In the genomic region with DNA sequence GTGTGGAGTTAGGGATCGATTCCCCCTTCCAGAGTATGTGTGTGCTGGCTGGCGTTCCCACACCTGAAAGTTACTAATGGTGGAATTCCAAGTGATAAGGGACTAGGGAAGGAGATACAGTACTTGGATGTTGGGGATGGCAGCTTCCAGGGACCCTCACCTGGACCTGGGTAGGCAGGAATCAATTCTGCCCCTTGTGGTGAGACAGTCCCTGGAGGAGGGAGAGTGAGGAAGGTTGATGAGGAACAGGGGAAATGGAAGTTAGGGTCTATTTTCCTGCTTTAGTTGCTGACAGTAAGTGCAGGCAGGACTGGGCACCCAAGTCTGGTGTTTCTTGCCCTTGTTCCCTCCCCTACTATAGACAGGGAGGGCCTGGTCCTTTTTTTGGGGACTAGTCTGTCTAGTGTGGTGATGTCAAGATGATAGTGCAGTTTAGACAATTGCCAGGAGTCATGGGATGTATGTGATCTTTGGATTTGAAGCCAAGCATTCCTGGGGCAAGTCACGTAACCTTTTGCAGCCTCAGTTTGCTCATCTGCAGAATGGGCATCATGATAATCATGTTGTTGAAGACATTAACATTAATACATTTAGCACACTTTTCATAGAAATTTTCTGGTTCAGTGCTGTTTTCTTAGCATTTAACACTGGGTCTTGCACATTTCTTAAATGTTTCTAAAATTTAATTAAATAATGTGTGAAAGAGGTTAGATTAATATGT, we compare ENCODE assay signal across 23 cellular contexts. TPM values are rescaled to one million over a fixed set of nuclear protein-coding genes. Genes with fewer than 3 reads are reported as not detected.
DNase-seq lines count a peak whose midpoint lies in the region; ATAC-seq and TF ChIP-seq lines count a peak whose summit lies in the region.
"Had no signal": no experiment of that assay in that cellular context is flagged by ENCODE, and none has a peak within 500 bp of the region (broad histone marks: within the 10 kb centered on the region; RNA-seq: fewer than 3 reads in every experiment).

No MANE protein-coding gene starts in this region.

- H3K36me3 Mint-ChIP-seq in immature natural killer cell, result no peaks in the 10 kb centered on the region

- peak; percentile 58 for DNase-seq in 8988T
- DNase-seq in RWPE1 (ENCODE audit: low spot score), result no peak
- DNase-seq in esophagus squamous epithelium (lab: John Stamatoyannopoulos, UW), result no peak
- no peak for DNase-seq in SK-N-DZ (ENCODE audit: low spot score)
- DNase-seq in immature natural killer cell, result no peak
- no peak for DNase-seq in DMS 273 treated with DMSO at 0.1 percent for 48 hours (lab: John Stamatoyannopoulos, UW)
- DNase-seq: activated CD4-positive, alpha-beta T cell treated with anti-CD3 and anti-CD28 coated beads for 4 hours; activated CD8-positive, alpha-beta memory T cell treated with anti-CD3 and anti-CD28 coated beads, Interleukin-2, amount 50 U/mL, for 48 hours; activated naive CD4-positive, alpha-beta T cell treated with anti-CD3 and anti-CD28 coated beads, Interleukin-2, amount 50 U/mL, for 16 hours; caudate nucleus; DMS79; effector memory CD8-positive, alpha-beta T cell; Karpas-422; mesenchymal stem cell; NCI-H1694 treated with DMSO at 0.1 percent for 48 hours; stimulated activated CD4-positive, alpha-beta T cell treated with anti-CD3 and anti-CD28 coated beads, Interleukin-2, amount 100 ng/mL, for 48 hours; tibial artery had no signal

- no peak for TF ChIP-seq POLR2A in esophagus squamous epithelium (IDR thresholded peaks at IDR 0.05)

- H3K4me1 Mint-ChIP-seq in immature natural killer cell, result peaks cover 7 to 9% of the 10 kb centered on the region in 2 donors

- H3K4me1 ChIP-seq in DOHH2 (ENCODE audit: control insufficient read depth, low read length) (peaks cover 12% of the 10 kb centered on the region), esophagus squamous epithelium (peaks cover 28 to 96% (median 60%) of the 10 kb centered on the region in 3 donors)

- H3K4me2 ChIP-seq in DOHH2 (ENCODE audit: low read length), result no peak overlapping the region

- peaks cover 9% of the 10 kb centered on the region for H4K20me1 ChIP-seq in DOHH2 (ENCODE audit: control insufficient read depth, insufficient read depth, low read depth, low read length)

- TF ChIP-seq CTCF in DOHH2 (IDR thresholded peaks at IDR 0.05; ENCODE audit: low read depth, low read length, poor library complexity, severe bottlenecking) (peak; percentile 48), RWPE1 (conservative IDR thresholded peaks at IDR 0.05; ENCODE audit: low read depth) (no peak), esophagus squamous epithelium (IDR thresholded peaks at IDR 0.05) (peak in 1 of 6 experiments; percentile 25)

- intact Hi-C loops in esophagus squamous epithelium (cut with DNase I), result no loop called here

- H3K27ac Mint-ChIP-seq in immature natural killer cell, result no peak overlapping the region
- H3K27ac Mint-ChIP-seq: B cell; nephron; T-helper 2 cell treated with Interferon-gamma antibody and Interleukin-4, amounts not matched to agents 5 μg/mL and 100 μg/mL, for 36 hours had no signal

- WGBS in esophagus squamous epithelium, 2 donors, result 49 to 67% methylated on average over 2 of the region's 3 CpGs

- POLR2A ChIA-PET in RWPE1 (lab: Yijun Ruan, JAX; ENCODE audit: low non-redundant PET), result no interaction called here

- H3K9me2 ChIP-seq in DOHH2 (replicated peaks; ENCODE audit: control insufficient read depth, low read length), result no peaks in the 10 kb centered on the region

- H3K27ac ChIP-seq in DOHH2 (ENCODE audit: low read depth, low read length) (no peak overlapping the region), RWPE1 (peak overlapping the region; percentile 98), esophagus squamous epithelium (peak overlapping the region; percentile 90 to 96 (median 94))
- H3K27ac ChIP-seq: gastroesophageal sphincter, tibial artery had no signal

- H3K4me3 ChIP-seq in DOHH2 (ENCODE audit: low read length) (no peak overlapping the region), esophagus squamous epithelium (peak overlapping the region in 3 of 4 donors; percentile 66 to 83 (median 73))
- H3K4me3 ChIP-seq: gastroesophageal sphincter, tibial artery had no signal

- CTCF ChIA-PET in RWPE1 (lab: Yijun Ruan, JAX), result interaction anchor here (0.5 to 1.9 kb wide), 6 partner anchors 12 to 774 kb away, joined by 3 to 7 read pairs (median 4); partner anchors contain the start of gene OR1J1

- H3K4me3 Mint-ChIP-seq in immature natural killer cell, result no peak overlapping the region
- H3K4me3 Mint-ChIP-seq: B cell; effector memory CD8-positive, alpha-beta T cell; T-helper 2 cell treated with Interferon-gamma antibody and Interleukin-4, amounts not matched to agents 5 μg/mL and 100 μg/mL, for 36 hours had no signal

- H3K27me3 ChIP-seq in DOHH2 (ENCODE audit: control insufficient read depth, low read length) (peaks cover 53% of the 10 kb centered on the region), esophagus squamous epithelium (peaks cover 0 to 6% (median 0%) of the 10 kb centered on the region in 4 donors)
- H3K27me3 ChIP-seq: gastroesophageal sphincter, tibial artery had no signal

- H3F3A ChIP-seq in DOHH2 (ENCODE audit: control insufficient read depth, insufficient read depth), result no peaks in the 10 kb centered on the region

- H3K9me3 ChIP-seq in DOHH2 (ENCODE audit: control insufficient read depth, insufficient read depth, low read length) (no peaks in the 10 kb centered on the region), esophagus squamous epithelium (no peaks in the 10 kb centered on the region)
- H3K9me3 ChIP-seq: gastroesophageal sphincter, tibial artery had no signal

- peaks cover 7 to 13% (median 9%) of the 10 kb centered on the region in 3 donors for H3K27me3 Mint-ChIP-seq in immature natural killer cell (ENCODE audit: low read depth in 3 of 3)
- H3K27me3 Mint-ChIP-seq: effector memory CD8-positive, alpha-beta T cell had no signal

- no peak for ATAC-seq in HG03135 (IDR thresholded peaks at IDR 0.05; ENCODE audit: unreplicated experiment)
- ATAC-seq: effector memory CD8-positive, alpha-beta T cell; gastroesophageal sphincter had no signal

- no peaks in the 10 kb centered on the region for H3K9me3 Mint-ChIP-seq in immature natural killer cell
- H3K9me3 Mint-ChIP-seq: effector memory CD8-positive, alpha-beta T cell; nephron; T-helper 2 cell treated with Interferon-gamma antibody and Interleukin-4, amounts not matched to agents 5 μg/mL and 100 μg/mL, for 36 hours had no signal

- H3K79me2 ChIP-seq in DOHH2 (ENCODE audit: control insufficient read depth, low read length), result no peaks in the 10 kb centered on the region

- H3K36me3 ChIP-seq in DOHH2 (ENCODE audit: control insufficient read depth, low read length) (no peaks in the 10 kb centered on the region), esophagus squamous epithelium (no peaks in the 10 kb centered on the region)
- H3K36me3 ChIP-seq: gastroesophageal sphincter, tibial artery had no signal

RNA-seq across cellular contexts. Expression of gene DAB2IP, which starts 51.7 kb away (rescaled TPM):
- total RNA-seq in esophagus squamous epithelium, result 10 to 100 TPM; 28.3 to 48.8 (median 38.1) TPM
- 19.9 and 27.0 TPM in 2 replicates for polyA plus RNA-seq in SK-N-DZ (2014; cell fraction: cytosol; rRNA removed)
- polyA plus RNA-seq in SK-N-DZ (2014; cell fraction: nucleus; rRNA removed), result 18.5 and 25.6 TPM in 2 replicates
- 1 to 10 TPM in 1 of 3 donors, under 1 TPM in 1, not detected in 1; 0.06 to 1.1 TPM for polyA plus RNA-seq in immature natural killer cell
